1 cellular context compared by ENCODE assay signal in genomic region chr9:5500441-5501235, GRCh38.
TF ChIP-seq lines count a peak whose summit lies in the region.

No MANE protein-coding gene starts in this region.

TF ChIP-seq in endothelial cell of umbilical vein, 7 proteins besides CTCF, POLR2A, EP300 and RAD21:
- TF ChIP-seq, protein P1, sequence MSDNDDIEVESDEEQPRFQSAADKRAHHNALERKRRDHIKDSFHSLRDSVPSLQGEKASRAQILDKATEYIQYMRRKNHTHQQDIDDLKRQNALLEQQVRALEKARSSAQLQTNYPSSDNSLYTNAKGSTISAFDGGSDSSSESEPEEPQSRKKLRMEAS (IDR thresholded peaks at IDR 0.05; ENCODE audit: insufficient read depth, insufficient read length) = no peak
- TF ChIP-seq POLR2AphosphoS5 (IDR thresholded peaks at IDR 0.05; ENCODE audit: insufficient read depth, low read depth, low read length) (peak; percentile 63), GATA2 (IDR thresholded peaks at IDR 0.05; ENCODE audit: insufficient read depth, insufficient read length, low read depth, low read length) (peak; percentile 87), JUN (IDR thresholded peaks at IDR 0.05; ENCODE audit: borderline replicate concordance, insufficient read depth, insufficient read length, low read depth) (no peak), EZH2 (IDR thresholded peaks at IDR 0.05; ENCODE audit: borderline replicate concordance, low read depth, low read length, severe bottlenecking) (no peak), FOS (IDR thresholded peaks at IDR 0.05; ENCODE audit: borderline replicate concordance, insufficient read depth, low read length) (peak; percentile 60), MYC (IDR thresholded peaks at IDR 0.05; ENCODE audit: low read depth, low read length) (no peak)
TF ChIP-seq in endothelial cell of umbilical vein: peak in this region for 3.
